1 cellular context compared by ENCODE assay signal in genomic region chr4:685681-686218, GRCh38.
TF ChIP-seq lines count a peak whose summit lies in the region.

No MANE protein-coding gene starts in this region.

TF ChIP-seq in H1, 55 proteins besides CTCF, POLR2A, EP300 and RAD21:
- TF ChIP-seq POLR2AphosphoS5 (IDR thresholded peaks at IDR 0.05; ENCODE audit: low read depth, low read length): peak; percentile 23; the same call in 1 of the 2 replicates
- TF ChIP-seq BRCA1 (IDR thresholded peaks at IDR 0.05; ENCODE audit: low read depth, low read length): no peak
